ENCODE assay signal across 9 cellular contexts in the genomic region with DNA sequence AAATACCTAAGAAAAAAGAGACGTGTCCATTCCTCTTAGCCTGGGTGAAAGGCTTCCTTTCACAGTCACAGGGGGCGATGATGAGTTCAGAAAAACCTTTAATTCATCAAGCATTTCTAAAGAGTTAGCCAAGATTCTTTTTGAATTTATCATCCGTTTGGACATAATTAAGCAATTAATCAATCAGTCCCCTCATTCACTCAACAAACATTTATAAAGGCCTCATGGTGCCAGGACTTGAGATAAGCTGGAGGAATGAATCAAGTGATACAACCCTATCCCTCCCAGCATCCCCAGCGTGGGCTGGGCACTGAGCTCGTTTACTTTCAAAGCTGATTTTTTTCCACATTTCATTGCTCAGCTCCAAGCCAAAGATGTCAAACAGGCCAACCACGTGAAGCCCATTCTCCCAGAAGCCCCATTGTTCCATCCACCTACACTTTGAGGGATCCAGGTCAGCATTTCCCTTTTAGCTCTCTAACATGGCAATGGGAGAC.
DNase-seq lines count a peak whose midpoint lies in the region; ATAC-seq and TF ChIP-seq lines count a peak whose summit lies in the region.
"Had no signal": no experiment of that assay in that cellular context is flagged by ENCODE, and none has a peak within 500 bp of the region (broad histone marks: within the 10 kb centered on the region; RNA-seq: fewer than 3 reads in every experiment).

No MANE protein-coding gene starts in this region.

- no peak for TF ChIP-seq CTCF in cardiac fibroblast (IDR thresholded peaks at IDR 0.05; ENCODE audit: low read depth, low read length)
- TF ChIP-seq CTCF in nephron (IDR thresholded peaks at IDR 0.05; ENCODE audit: unreplicated experiment in 3 of 3): no peak

- DNase-seq in A172 (ENCODE audit: low spot score) (peak; percentile 90), HT1080 (ENCODE audit: low read depth) (peak; percentile 19), cardiac fibroblast (ENCODE audit: low read depth in 2 of 2) (peak; percentile 40 to 81), SIG-M5 (lab: John Stamatoyannopoulos, UW) (no peak)
- DNase-seq in activated T-cell treated with anti-CD3 and anti-CD28 coated beads, Interleukin-2, amount 50 U/mL, for 1 hour: no peak
- DNase-seq: T-cell had no signal

- peaks cover 45% of the 10 kb centered on the region for H3K36me3 Mint-ChIP-seq in nephron (ENCODE audit: low read depth)
- H3K36me3 Mint-ChIP-seq: T-cell had no signal

- ATAC-seq in HG03354 (IDR thresholded peaks at IDR 0.05; ENCODE audit: poor library complexity, severe bottlenecking, unreplicated experiment): no peak
- no peak for ATAC-seq in HG03521 (IDR thresholded peaks at IDR 0.05; ENCODE audit: unreplicated experiment)
- ATAC-seq: T-cell had no signal

- no peaks in the 10 kb centered on the region for H3K27me3 Mint-ChIP-seq in nephron (ENCODE audit: low read depth)
- H3K27me3 Mint-ChIP-seq: T-cell had no signal

- H3K9me3 Mint-ChIP-seq in nephron: peaks cover 43% of the 10 kb centered on the region

- H3K4me1 Mint-ChIP-seq in nephron: peaks cover 42% of the 10 kb centered on the region
- H3K4me1 Mint-ChIP-seq: T-cell had no signal

- no peak overlapping the region for H3K4me3 ChIP-seq in cardiac fibroblast (replicated peaks in 1 of 2; ENCODE audit: low read depth in 2 of 2, low read length in 2 of 2)

- peak overlapping the region; percentile 90 to 97 (median 93) for H3K27ac Mint-ChIP-seq in nephron
- H3K27ac Mint-ChIP-seq: T-cell had no signal

- H3K4me3 Mint-ChIP-seq in nephron: peak overlapping the region in 1 of 3 experiments; percentile 4
- H3K4me3 Mint-ChIP-seq: T-cell had no signal

Comparison
In these comparisons a context has a peak if more than half of its experiments do, and no peak if none do; other contexts are left out.
1. DNase-seq: peak in A172 (single experiment), HT1080 (single experiment) and cardiac fibroblast (2 of 2); none in activated T-cell treated with anti-CD3 and anti-CD28 coated beads, Interleukin-2, amount 50 U/mL, for 1 hour (single experiment) and SIG-M5 (single experiment).